In the genomic region with DNA sequence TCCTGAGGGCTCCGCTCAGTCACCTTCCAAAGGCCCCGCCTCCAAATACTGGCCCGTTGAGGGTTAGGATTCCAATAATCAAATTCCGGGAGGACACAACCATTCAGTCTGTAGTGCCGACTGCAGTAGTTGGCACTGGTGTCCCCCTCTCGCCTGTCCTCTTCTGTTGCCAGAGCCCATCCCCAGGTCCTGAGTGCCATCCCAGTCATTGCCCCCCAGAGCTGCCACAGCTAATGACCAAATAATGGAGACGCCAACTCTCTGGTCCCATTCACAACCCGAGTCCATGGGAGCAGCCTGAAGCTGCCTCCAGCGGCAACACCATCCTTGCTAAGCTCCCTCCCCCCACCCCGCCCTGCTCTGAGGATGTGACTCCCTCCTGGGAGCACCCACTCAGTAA, we compare ENCODE assay signal across 26 cellular contexts.
DNase-seq lines count a peak whose midpoint lies in the region; TF ChIP-seq lines count a peak whose summit lies in the region.
"Had no signal": no experiment of that assay in that cellular context is flagged by ENCODE, and none has a peak within 500 bp of the region (broad histone marks: within the 10 kb centered on the region; RNA-seq: fewer than 3 reads in every experiment).

No MANE protein-coding gene starts in this region.

- no peaks in the 10 kb centered on the region for H3K9me3 ChIP-seq in effector memory CD4-positive, alpha-beta T cell (ENCODE audit: control insufficient read depth, low read length)
- H3K9me3 ChIP-seq: ovary, upper lobe of left lung had no signal

- H3K4me1 Mint-ChIP-seq in T-helper 1 cell treated with Interleukin-12 subunit alpha and Interleukin-12 subunit beta and Interleukin-4 antibody, amounts not matched to agents 30 μg/mL and 1 μg/mL, for 36 hours (ENCODE audit: low read depth) = peaks cover 69% of the 10 kb centered on the region
- peaks cover 77% of the 10 kb centered on the region for H3K4me1 Mint-ChIP-seq in activated CD4-positive, alpha-beta T cell treated with anti-CD3 and anti-CD28 coated beads, Interleukin-2, amount 10 ng/mL, durations not matched to agents 7 days and 5 days

- H3K9me3 Mint-ChIP-seq in T-helper 1 cell treated with Interleukin-12 subunit alpha and Interleukin-12 subunit beta and Interleukin-4 antibody, amounts not matched to agents 30 μg/mL and 1 μg/mL, for 36 hours = no peaks in the 10 kb centered on the region
- no peaks in the 10 kb centered on the region for H3K9me3 Mint-ChIP-seq in activated CD4-positive, alpha-beta T cell treated with anti-CD3 and anti-CD28 coated beads, Interleukin-2, amount 10 ng/mL, durations not matched to agents 7 days and 5 days
- H3K9me3 Mint-ChIP-seq: memory B cell, WTC11 had no signal

- CTCF ChIA-PET in activated CD4-positive, alpha-beta T cell treated with anti-CD3 and anti-CD28 coated beads, Interleukin-2, amount 10 ng/mL, durations not matched to agents 7 days and 5 days (lab: Charles Lee) = interaction anchor here (0.7 kb wide), 1 partner anchor 321 kb away, joined by 3 read pairs; no protein-coding TSS in a partner anchor

- no peak overlapping the region for H3K27ac Mint-ChIP-seq in T-helper 1 cell treated with Interleukin-12 subunit alpha and Interleukin-12 subunit beta and Interleukin-4 antibody, amounts not matched to agents 30 μg/mL and 1 μg/mL, for 36 hours
- H3K27ac Mint-ChIP-seq in activated CD4-positive, alpha-beta T cell treated with anti-CD3 and anti-CD28 coated beads, Interleukin-2, amount 10 ng/mL, durations not matched to agents 7 days and 5 days = no peak overlapping the region
- H3K27ac Mint-ChIP-seq: WTC11 had no signal

- H3K36me3 Mint-ChIP-seq in T-helper 1 cell treated with Interleukin-12 subunit alpha and Interleukin-12 subunit beta and Interleukin-4 antibody, amounts not matched to agents 30 μg/mL and 1 μg/mL, for 36 hours (ENCODE audit: low read depth) = peaks cover 2% of the 10 kb centered on the region
- no peaks in the 10 kb centered on the region for H3K36me3 Mint-ChIP-seq in activated CD4-positive, alpha-beta T cell treated with anti-CD3 and anti-CD28 coated beads, Interleukin-2, amount 10 ng/mL, durations not matched to agents 7 days and 5 days (ENCODE audit: low read depth)
- H3K36me3 Mint-ChIP-seq: memory B cell, WTC11 had no signal

- DNase-seq in T-helper 1 cell (no peak), HL-60 (ENCODE audit: low read depth in 1 of 2, low spot score in 1 of 2) (no peak), NK-92 (lab: John Stamatoyannopoulos, UW; ENCODE audit: unreplicated experiment) (no peak), superior temporal gyrus (ENCODE audit: extremely low spot score) (no peak)
- DNase-seq in effector memory CD4-positive, alpha-beta T cell = no peak
- DNase-seq in stimulated activated CD8-positive, alpha-beta memory T cell treated with anti-CD3 and anti-CD28 coated beads, Interleukin-4, amount 100 ng/mL, for 48 hours = peak; percentile 22
- DNase-seq in activated CD4-positive, alpha-beta T cell treated with anti-CD3 and anti-CD28 coated beads, Interleukin-2, amount 10 ng/mL, durations not matched to agents 7 days and 5 days = no peak
- DNase-seq: activated effector memory CD4-positive, alpha-beta T cell treated with Interleukin-2 at 50 U/mL for 16 hours; brain microvascular endothelial cell; COR-L47; DMS79; foreskin melanocyte; left cardiac atrium; NCI-H1105; NCI-H2029; NCI-H226; NCI-H748 treated with DMSO at 0.1 percent for 48 hours; stimulated activated CD4-positive, alpha-beta T cell treated with anti-CD3 and anti-CD28 coated beads, Interleukin-12 subunit alpha, Interleukin-12 subunit beta, amount 100 ng/mL, for 4 hours; stimulated activated CD4-positive, alpha-beta T cell treated with anti-CD3 and anti-CD28 coated beads, Interleukin-4, amount 100 ng/mL, for 24 hours; T1000; upper lobe of left lung had no signal

- H3K27ac ChIP-seq in HL-60 (replicated peaks) = peak overlapping the region; percentile 92
- H3K27ac ChIP-seq in effector memory CD4-positive, alpha-beta T cell (ENCODE audit: insufficient read depth, low read length, poor library complexity, severe bottlenecking) = peak overlapping the region; percentile 59
- H3K27ac ChIP-seq: 22Rv1, brain microvascular endothelial cell, ovary had no signal

- no peak overlapping the region for H3K4me3 ChIP-seq in HL-60 (replicated peaks; ENCODE audit: insufficient read depth, low read length)
- no peak overlapping the region for H3K4me3 ChIP-seq in effector memory CD4-positive, alpha-beta T cell (ENCODE audit: insufficient read depth, low read depth, low read length, poor library complexity, severe bottlenecking)
- H3K4me3 ChIP-seq: ovary, upper lobe of left lung had no signal

- POLR2A ChIA-PET in activated CD4-positive, alpha-beta T cell treated with anti-CD3 and anti-CD28 coated beads, Interleukin-2, amount 10 ng/mL, durations not matched to agents 7 days and 5 days (lab: Charles Lee) = no interaction called here

- TF ChIP-seq CTCF in HL-60 (IDR thresholded peaks at IDR 0.05; ENCODE audit: insufficient read depth, low read length) = no peak

- H3K4me1 ChIP-seq in effector memory CD4-positive, alpha-beta T cell (ENCODE audit: control insufficient read depth, insufficient read depth, low read length, poor library complexity, severe bottlenecking) = peaks cover 37% of the 10 kb centered on the region

- H3K27me3 Mint-ChIP-seq in T-helper 1 cell treated with Interleukin-12 subunit alpha and Interleukin-12 subunit beta and Interleukin-4 antibody, amounts not matched to agents 30 μg/mL and 1 μg/mL, for 36 hours (ENCODE audit: low read depth) = peaks cover 4% of the 10 kb centered on the region
- H3K27me3 Mint-ChIP-seq in activated CD4-positive, alpha-beta T cell treated with anti-CD3 and anti-CD28 coated beads, Interleukin-2, amount 10 ng/mL, durations not matched to agents 7 days and 5 days = peaks cover 13% of the 10 kb centered on the region

- peak overlapping the region; percentile 8 for H3K4me3 Mint-ChIP-seq in T-helper 1 cell treated with Interleukin-12 subunit alpha and Interleukin-12 subunit beta and Interleukin-4 antibody, amounts not matched to agents 30 μg/mL and 1 μg/mL, for 36 hours
- H3K4me3 Mint-ChIP-seq in activated CD4-positive, alpha-beta T cell treated with anti-CD3 and anti-CD28 coated beads, Interleukin-2, amount 10 ng/mL, durations not matched to agents 7 days and 5 days = no peak overlapping the region
- H3K4me3 Mint-ChIP-seq: memory B cell, WTC11 had no signal

- H3K36me3 ChIP-seq in effector memory CD4-positive, alpha-beta T cell (ENCODE audit: control insufficient read depth, insufficient read depth, low read length) = no peaks in the 10 kb centered on the region
- H3K36me3 ChIP-seq: brain microvascular endothelial cell, ovary had no signal

- no peaks in the 10 kb centered on the region for H3K27me3 ChIP-seq in HL-60 (ENCODE audit: insufficient read depth, poor library complexity, severe bottlenecking)
- H3K27me3 ChIP-seq in effector memory CD4-positive, alpha-beta T cell (replicated peaks; ENCODE audit: control insufficient read depth, insufficient read depth, low read length, poor library complexity, severe bottlenecking) = peaks cover 4% of the 10 kb centered on the region
- H3K27me3 ChIP-seq: brain microvascular endothelial cell, ovary, upper lobe of left lung had no signal
